ENCODE assay signal across 7 cellular contexts in the genomic region with DNA sequence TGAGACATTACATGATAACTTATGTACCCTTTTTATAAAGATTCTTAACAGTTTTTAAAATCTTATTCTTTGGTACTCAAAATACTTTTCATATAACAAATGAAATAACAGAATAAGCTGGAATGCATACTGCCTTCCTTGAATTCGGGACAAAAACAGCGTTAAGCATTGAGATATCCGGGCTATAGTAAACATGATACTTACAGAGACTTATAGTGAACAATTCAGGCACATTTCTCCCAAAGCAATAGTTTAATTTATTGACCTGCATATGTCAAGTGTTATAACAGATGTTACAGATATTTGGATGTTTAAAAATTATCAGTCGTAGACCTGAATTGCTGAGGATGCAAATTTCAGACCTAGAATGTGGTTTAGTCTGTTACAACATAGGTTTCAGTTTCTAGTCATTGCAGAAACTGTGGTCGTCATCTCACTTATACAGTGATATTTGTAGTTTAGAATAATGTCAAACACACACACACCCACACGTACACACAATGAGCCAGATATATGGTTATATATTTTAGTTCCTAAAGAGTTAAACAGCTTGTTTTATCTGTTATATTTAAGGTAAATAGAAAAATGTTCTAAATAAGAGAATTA.
DNase-seq lines count a peak whose midpoint lies in the region; ATAC-seq lines count a peak whose summit lies in the region.

No MANE protein-coding gene starts in this region.

- no peaks in the 10 kb centered on the region for H3K9me3 ChIP-seq in mesenchymal stem cell (ENCODE audit: control insufficient read depth, low read length)

- DNase-seq in OCI-M1 (lab: John Stamatoyannopoulos, UW), result peak; percentile 31
- DNase-seq in mesenchymal stem cell, result peak; percentile 16
- no peak for DNase-seq in NCI-H82 (lab: John Stamatoyannopoulos, UW)
- no peak for DNase-seq in NCI-H524 (lab: John Stamatoyannopoulos, UW)

- ATAC-seq in GM19035 (IDR thresholded peaks at IDR 0.05; ENCODE audit: unreplicated experiment), result peak; percentile 98
- peak; percentile 97 for ATAC-seq in HG02852 (IDR thresholded peaks at IDR 0.05; ENCODE audit: unreplicated experiment)
- ATAC-seq in esophagus mucosa, result no peak

- no peak overlapping the region for H2BK120ac ChIP-seq in mesenchymal stem cell (ENCODE audit: low read depth, low read length)

- no peak overlapping the region for H3K23ac ChIP-seq in mesenchymal stem cell (ENCODE audit: low read length in 2 of 2)

- H3K4me2 ChIP-seq in mesenchymal stem cell (ENCODE audit: low read length, poor library complexity, severe bottlenecking), result no peak overlapping the region

- no peak overlapping the region for H2BK12ac ChIP-seq in mesenchymal stem cell (ENCODE audit: low read length in 2 of 2)

- peaks cover 1% of the 10 kb centered on the region for H3K79me1 ChIP-seq in mesenchymal stem cell (replicated peaks; ENCODE audit: low read length, poor library complexity, severe bottlenecking)

- H4K8ac ChIP-seq in mesenchymal stem cell (ENCODE audit: low read length), result no peak overlapping the region

- no peak overlapping the region for H2AFZ ChIP-seq in mesenchymal stem cell (ENCODE audit: low read depth, low read length)

- H3K9ac ChIP-seq in mesenchymal stem cell (ENCODE audit: low read length), result peak overlapping the region; percentile 89

- no peak overlapping the region for H2BK15ac ChIP-seq in mesenchymal stem cell (ENCODE audit: low read depth, poor library complexity, severe bottlenecking)

- no peak overlapping the region for H2AK5ac ChIP-seq in mesenchymal stem cell (ENCODE audit: low read length, severe bottlenecking)

- WGBS in mesenchymal stem cell, result 88% methylated on average over 4 of the region's 6 CpGs

- no peak overlapping the region for H4K91ac ChIP-seq in mesenchymal stem cell (ENCODE audit: low read length)

- no peaks in the 10 kb centered on the region for H3K4me1 ChIP-seq in mesenchymal stem cell (ENCODE audit: control insufficient read depth, insufficient read depth, low read depth, low read length)

- H3K27ac ChIP-seq in mesenchymal stem cell (ENCODE audit: low read length, poor library complexity, severe bottlenecking), result no peak overlapping the region

- H3K4ac ChIP-seq in mesenchymal stem cell (ENCODE audit: low read depth in 1 of 2, low read length in 2 of 2), result no peak overlapping the region

- no peak overlapping the region for H3K18ac ChIP-seq in mesenchymal stem cell (ENCODE audit: low read depth in 1 of 2, low read length in 2 of 2)

- peak overlapping the region in 1 of 2 experiments; percentile 76 for H3K4me3 ChIP-seq in mesenchymal stem cell (ENCODE audit: insufficient read depth in 1 of 2, low read depth in 1 of 2, low read length in 2 of 2)

- H3K14ac ChIP-seq in mesenchymal stem cell (ENCODE audit: low read length in 2 of 2), result no peak overlapping the region

- no peak overlapping the region for H2BK5ac ChIP-seq in mesenchymal stem cell (ENCODE audit: low read depth, low read length, poor library complexity, severe bottlenecking)

- no peaks in the 10 kb centered on the region for H3K36me3 ChIP-seq in mesenchymal stem cell (ENCODE audit: control insufficient read depth in 1 of 2, insufficient read depth in 2 of 2, low read depth in 1 of 2, low read length in 2 of 2)

- H3K27me3 ChIP-seq in mesenchymal stem cell (ENCODE audit: control insufficient read depth in 1 of 2, insufficient read depth in 1 of 2, low read length in 2 of 2), result no peaks in the 10 kb centered on the region

Comparison
In these comparisons a context has a peak if more than half of its experiments do, and no peak if none do; other contexts are left out.
1. DNase-seq: peak in OCI-M1 (single experiment) and mesenchymal stem cell (single experiment); none in NCI-H82 (single experiment) and NCI-H524 (0 of 2).